ENCODE assay signal across 9 cellular contexts in the genomic region with DNA sequence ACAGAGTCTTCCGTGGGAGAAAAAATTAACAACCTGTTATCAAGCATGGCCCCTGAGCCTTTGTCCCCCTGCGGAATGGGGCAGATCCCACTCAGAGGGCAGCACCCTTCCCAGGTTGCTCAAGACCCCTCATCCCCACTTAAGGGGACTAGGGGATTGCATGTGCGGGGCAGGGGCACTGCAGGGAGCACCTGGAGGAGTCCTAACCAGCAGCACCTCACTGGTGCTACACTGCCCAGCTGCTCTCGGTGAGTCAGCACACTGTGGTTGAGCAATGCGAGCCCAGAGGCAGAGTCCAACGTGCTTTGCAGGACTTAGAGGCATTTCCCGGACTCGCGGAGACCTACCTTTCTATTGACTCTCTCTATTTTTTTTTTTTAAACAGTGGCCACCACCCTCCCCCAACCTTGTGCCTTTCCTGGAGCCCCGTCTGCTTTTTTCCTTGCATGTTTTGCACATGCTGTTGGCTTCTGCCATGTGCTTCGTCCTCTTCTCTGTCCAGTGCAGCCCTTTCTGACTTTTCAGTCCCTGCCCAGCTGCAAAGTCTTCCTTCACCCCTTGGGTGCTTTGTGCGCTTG.
A peak's percentile ranks its signal among the peaks of the same experiment; 100 is the strongest.
DNase-seq lines count a peak whose midpoint lies in the region; ATAC-seq and TF ChIP-seq lines count a peak whose summit lies in the region.
"Had no signal": no experiment of that assay in that cellular context is flagged by ENCODE, and none has a peak within 500 bp of the region (broad histone marks: within the 10 kb centered on the region; RNA-seq: fewer than 3 reads in every experiment).

No MANE protein-coding gene starts in this region.

- no peak overlapping the region for H4K8ac ChIP-seq in neuronal stem cell (ENCODE audit: low read depth, low read length)

- ATAC-seq in HG03378 (IDR thresholded peaks at IDR 0.05; ENCODE audit: unreplicated experiment) (no peak), GM21390 (IDR thresholded peaks at IDR 0.05; ENCODE audit: unreplicated experiment) (no peak), HG03135 (IDR thresholded peaks at IDR 0.05; ENCODE audit: unreplicated experiment) (no peak)

- no peak overlapping the region for H2BK15ac ChIP-seq in neuronal stem cell (ENCODE audit: low read length)

- H3K4me1 ChIP-seq in CD8-positive, alpha-beta memory T cell (ENCODE audit: insufficient read depth, low read length): no peaks in the 10 kb centered on the region
- peaks cover 0 to 7% of the 10 kb centered on the region in 2 donors for H3K4me1 ChIP-seq in neuronal stem cell (ENCODE audit: control insufficient read depth in 2 of 2, insufficient read depth in 1 of 2, low read depth in 1 of 2, low read length in 2 of 2)

- no peak overlapping the region for H3K4me2 ChIP-seq in neuronal stem cell (ENCODE audit: insufficient read depth, low read length, poor library complexity, severe bottlenecking)

- H3K27me3 Mint-ChIP-seq in CD8-positive, alpha-beta memory T cell: no peaks in the 10 kb centered on the region
- H3K27me3 Mint-ChIP-seq in endothelial cell (ENCODE audit: unreplicated experiment): peaks cover 9% of the 10 kb centered on the region

- peaks cover 0 to 8% (median 2%) of the 10 kb centered on the region in 3 donors for H3K36me3 Mint-ChIP-seq in CD8-positive, alpha-beta memory T cell
- H3K36me3 Mint-ChIP-seq in endothelial cell (ENCODE audit: low read depth, unreplicated experiment): no peaks in the 10 kb centered on the region

- no peak overlapping the region for H2BK120ac ChIP-seq in neuronal stem cell (ENCODE audit: low read depth, low read length)

- H3K27me3 ChIP-seq in CD8-positive, alpha-beta memory T cell (ENCODE audit: insufficient read depth, low read length, poor library complexity, severe bottlenecking): no peaks in the 10 kb centered on the region
- no peaks in the 10 kb centered on the region for H3K27me3 ChIP-seq in neuronal stem cell (ENCODE audit: control insufficient read depth in 3 of 3, insufficient read depth in 3 of 3, low read depth in 1 of 3, low read length in 3 of 3)
- H3K27me3 ChIP-seq: cardiac muscle cell had no signal

- H4K91ac ChIP-seq in neuronal stem cell (ENCODE audit: low read depth, low read length, poor library complexity): no peak overlapping the region

- H3K4me3 Mint-ChIP-seq in CD8-positive, alpha-beta memory T cell: no peak overlapping the region
- H3K4me3 Mint-ChIP-seq in endothelial cell (ENCODE audit: unreplicated experiment): peak overlapping the region; percentile 22

- peak overlapping the region; percentile 18 for H3K23ac ChIP-seq in neuronal stem cell (ENCODE audit: low read depth, low read length, poor library complexity)

- peaks cover 0 to 9% (median 0%) of the 10 kb centered on the region in 3 donors for H3K4me1 Mint-ChIP-seq in CD8-positive, alpha-beta memory T cell
- peaks cover 5% of the 10 kb centered on the region for H3K4me1 Mint-ChIP-seq in endothelial cell (ENCODE audit: unreplicated experiment)

- peak overlapping the region; percentile 44 for H2AK5ac ChIP-seq in neuronal stem cell (ENCODE audit: low read depth, low read length)

- no peak overlapping the region for H3K27ac Mint-ChIP-seq in CD8-positive, alpha-beta memory T cell
- H3K27ac Mint-ChIP-seq in endothelial cell (ENCODE audit: unreplicated experiment): no peak overlapping the region

- no peaks in the 10 kb centered on the region for H3K9me3 Mint-ChIP-seq in CD8-positive, alpha-beta memory T cell
- no peaks in the 10 kb centered on the region for H3K9me3 Mint-ChIP-seq in endothelial cell (ENCODE audit: unreplicated experiment)

- no peak for TF ChIP-seq CTCF in endothelial cell (IDR thresholded peaks at IDR 0.05; ENCODE audit: unreplicated experiment)

- POLR2A ChIA-PET in CD8-positive, alpha-beta memory T cell (lab: Charles Lee): no interaction called here

- no peaks in the 10 kb centered on the region for H3K36me3 ChIP-seq in CD8-positive, alpha-beta memory T cell (ENCODE audit: insufficient read depth, low read length)
- H3K36me3 ChIP-seq in neuronal stem cell (replicated peaks in 1 of 2; ENCODE audit: control insufficient read depth in 2 of 2, insufficient read depth in 2 of 2, low read length in 2 of 2): no peaks in the 10 kb centered on the region
- H3K36me3 ChIP-seq: cardiac muscle cell had no signal

- no peaks in the 10 kb centered on the region for H3K9me3 ChIP-seq in CD8-positive, alpha-beta memory T cell (ENCODE audit: low read length)
- no peaks in the 10 kb centered on the region for H3K9me3 ChIP-seq in neuronal stem cell (replicated peaks in 1 of 2; ENCODE audit: control insufficient read depth in 2 of 2, insufficient read depth in 1 of 2, low read depth in 1 of 2, low read length in 2 of 2)

- H2AFZ ChIP-seq in neuronal stem cell (ENCODE audit: low read length): no peak overlapping the region

- H3K14ac ChIP-seq in neuronal stem cell (ENCODE audit: low read length): no peak overlapping the region

- H2BK5ac ChIP-seq in neuronal stem cell (ENCODE audit: low read length): no peak overlapping the region

- no CpG with 5 or more reads among the region's 12 CpGs for WGBS in neuronal stem cell (ENCODE audit: extremely low coverage in 2 of 2, insufficient read length in 2 of 2, insufficient replicate concordance in 1 of 2), 2 donors

- no peak overlapping the region for H2BK12ac ChIP-seq in neuronal stem cell (ENCODE audit: low read length)

- H3K9ac ChIP-seq in neuronal stem cell (ENCODE audit: low read depth, low read length, poor library complexity): no peak overlapping the region

- peak overlapping the region; percentile 76 for H3K18ac ChIP-seq in neuronal stem cell (ENCODE audit: low read length)

- CTCF ChIA-PET in CD8-positive, alpha-beta memory T cell (lab: Charles Lee): no interaction called here

- H3K27ac ChIP-seq in CD8-positive, alpha-beta memory T cell (ENCODE audit: low read depth, low read length): peak overlapping the region; percentile 83
- H3K27ac ChIP-seq in neuronal stem cell (replicated peaks; ENCODE audit: low read length): no peak overlapping the region
- H3K27ac ChIP-seq: cardiac muscle cell had no signal

- no peak for DNase-seq in CD8-positive, alpha-beta memory T cell
- peak; percentile 80 for DNase-seq in NK-92 treated with Interleukin-12 subunit alpha and Interleukin-12 subunit beta, amount 100 ng/mL, for 24 hours (lab: John Stamatoyannopoulos, UW)
- DNase-seq in endothelial cell (ENCODE audit: low spot score) (no peak), neuronal stem cell (ENCODE audit: low spot score) (no peak)
- no peak for DNase-seq in stimulated activated CD4-positive, alpha-beta T cell treated with anti-CD3 and anti-CD28 coated beads, Interleukin-4, amount 100 ng/mL, for 4 hours

- H3K79me1 ChIP-seq in neuronal stem cell (ENCODE audit: low read depth, low read length): no peaks in the 10 kb centered on the region

- no peak overlapping the region for H3K4ac ChIP-seq in neuronal stem cell (ENCODE audit: low read length)

- no peak overlapping the region for H3K4me3 ChIP-seq in CD8-positive, alpha-beta memory T cell (ENCODE audit: low read length)
- H3K4me3 ChIP-seq in neuronal stem cell (ENCODE audit: low read length in 2 of 2): no peak overlapping the region
- H3K4me3 ChIP-seq: cardiac muscle cell had no signal
